Comparison of ENCODE assay signal across 15 cellular contexts in the genomic region with DNA sequence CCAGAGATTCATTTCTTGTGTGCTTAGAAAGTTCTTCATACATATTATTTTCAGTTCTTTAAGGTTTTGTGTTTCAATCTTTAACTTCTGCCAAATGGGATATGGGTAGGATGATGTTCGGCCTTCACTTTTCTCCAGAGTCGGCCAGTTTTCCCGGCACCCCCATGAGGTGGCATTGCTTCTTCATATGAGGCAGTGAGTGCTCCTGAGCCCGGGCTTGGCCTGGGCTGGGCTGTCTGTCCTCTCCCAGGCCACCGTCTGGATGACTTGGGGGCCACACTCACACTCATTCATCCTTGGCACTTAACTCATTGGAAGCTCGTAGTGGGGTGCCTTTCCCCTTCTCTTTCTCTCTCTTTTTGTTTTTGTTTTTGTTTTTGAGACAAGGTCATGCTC.
"Had no signal": no experiment of that assay in that cellular context is flagged by ENCODE, and none has a peak within 500 bp of the region (broad histone marks: within the 10 kb centered on the region; RNA-seq: fewer than 3 reads in every experiment).

No MANE protein-coding gene starts in this region.

- H3K9me3 Mint-ChIP-seq: activated naive CD4-positive, alpha-beta T cell treated with anti-CD3 and anti-CD28 coated beads, Interleukin-2, amount 10 ng/mL, durations not matched to agents 7 days and 5 days; activated T-helper 17 cell treated with anti-CD3 and anti-CD28 coated beads, Interleukin-2, amount 50 U/mL, for 72 hours had no signal

- H3K4me1 Mint-ChIP-seq: activated naive CD4-positive, alpha-beta T cell treated with anti-CD3 and anti-CD28 coated beads, Interleukin-2, amount 10 ng/mL, durations not matched to agents 7 days and 5 days; activated T-helper 17 cell treated with anti-CD3 and anti-CD28 coated beads, Interleukin-2, amount 50 U/mL, for 72 hours had no signal

- H3K27me3 ChIP-seq: colonic mucosa, esophagus muscularis mucosa had no signal

- ATAC-seq: activated CD4-positive, CD25-positive, alpha-beta regulatory T cell treated with anti-CD3 and anti-CD28 coated beads, Interleukin-2, amount 50 U/mL, for 24 hours; activated T-helper 17 cell treated with anti-CD3 and anti-CD28 coated beads, Interleukin-2, amount 50 U/mL, for 72 hours; lower lobe of right lung had no signal

- H3K27me3 Mint-ChIP-seq: activated naive CD4-positive, alpha-beta T cell treated with anti-CD3 and anti-CD28 coated beads, Interleukin-2, amount 10 ng/mL, durations not matched to agents 7 days and 5 days; activated T-helper 17 cell treated with anti-CD3 and anti-CD28 coated beads, Interleukin-2, amount 50 U/mL, for 72 hours had no signal

- H3K4me3 ChIP-seq: colonic mucosa, esophagus muscularis mucosa, lower lobe of right lung, skin epidermis had no signal

- H3K4me3 Mint-ChIP-seq: activated naive CD4-positive, alpha-beta T cell treated with anti-CD3 and anti-CD28 coated beads, Interleukin-2, amount 10 ng/mL, durations not matched to agents 7 days and 5 days; activated T-helper 17 cell treated with anti-CD3 and anti-CD28 coated beads, Interleukin-2, amount 50 U/mL, for 72 hours had no signal

- H3K36me3 ChIP-seq: colonic mucosa had no signal

- H3K9me3 ChIP-seq: colonic mucosa, esophagus muscularis mucosa, lower lobe of right lung had no signal

- DNase-seq: activated CD4-positive, alpha-beta T cell treated with anti-CD3 and anti-CD28 coated beads, Interleukin-2, amount 50 U/mL, for 1 hour; activated naive CD4-positive, alpha-beta T cell treated with anti-CD3 and anti-CD28 coated beads, Interleukin-2, amount 10 ng/mL, durations not matched to agents 7 days and 5 days; central memory CD4-positive, alpha-beta T cell; colonic mucosa; kidney glomerular epithelial cell; lower lobe of right lung; stimulated activated CD4-positive, alpha-beta T cell treated with anti-CD3 and anti-CD28 coated beads, Interleukin-4, amount 100 ng/mL, for 24 hours; stimulated activated naive CD4-positive, alpha-beta T cell; T-helper 9 cell; trophoblast cell had no signal

- H3K27ac Mint-ChIP-seq: activated naive CD4-positive, alpha-beta T cell treated with anti-CD3 and anti-CD28 coated beads, Interleukin-2, amount 10 ng/mL, durations not matched to agents 7 days and 5 days; activated T-helper 17 cell treated with anti-CD3 and anti-CD28 coated beads, Interleukin-2, amount 50 U/mL, for 72 hours had no signal

- H3K27ac ChIP-seq: colonic mucosa, lower lobe of right lung, parathyroid adenoma, skin epidermis had no signal

- H3K4me1 ChIP-seq: colonic mucosa, lower lobe of right lung, parathyroid adenoma had no signal
